ENCODE assay signal across 1 cellular context in genomic region chr11:108895579-108896480, GRCh38.
TF ChIP-seq lines count a peak whose summit lies in the region.

No MANE protein-coding gene starts in this region.

TF ChIP-seq in GM23338, 12 proteins besides CTCF, POLR2A, EP300 and RAD21 (continued from another document):
- no peak for TF ChIP-seq ZNF462 (CRISPR knock-in tag; IDR thresholded peaks at IDR 0.05)
- no peak for TF ChIP-seq ZNF331 (CRISPR knock-in tag; IDR thresholded peaks at IDR 0.05; ENCODE audit: low read depth)
- no peak for TF ChIP-seq NANOG (IDR thresholded peaks at IDR 0.05; ENCODE audit: borderline replicate concordance)
- TF ChIP-seq JUNB (IDR thresholded peaks at IDR 0.05; ENCODE audit: unreplicated experiment) = no peak
- TF ChIP-seq EZH2phosphoT487 (IDR thresholded peaks at IDR 0.05; ENCODE audit: unreplicated experiment) = no peak
- TF ChIP-seq EZH2 (IDR thresholded peaks at IDR 0.05; ENCODE audit: low read depth, unreplicated experiment) = no peak
- TF ChIP-seq STAT1 (IDR thresholded peaks at IDR 0.05; ENCODE audit: unreplicated experiment) = no peak
- TF ChIP-seq ZNF114 (CRISPR knock-in tag; IDR thresholded peaks at IDR 0.05) = no peak
- TF ChIP-seq, protein P1, sequence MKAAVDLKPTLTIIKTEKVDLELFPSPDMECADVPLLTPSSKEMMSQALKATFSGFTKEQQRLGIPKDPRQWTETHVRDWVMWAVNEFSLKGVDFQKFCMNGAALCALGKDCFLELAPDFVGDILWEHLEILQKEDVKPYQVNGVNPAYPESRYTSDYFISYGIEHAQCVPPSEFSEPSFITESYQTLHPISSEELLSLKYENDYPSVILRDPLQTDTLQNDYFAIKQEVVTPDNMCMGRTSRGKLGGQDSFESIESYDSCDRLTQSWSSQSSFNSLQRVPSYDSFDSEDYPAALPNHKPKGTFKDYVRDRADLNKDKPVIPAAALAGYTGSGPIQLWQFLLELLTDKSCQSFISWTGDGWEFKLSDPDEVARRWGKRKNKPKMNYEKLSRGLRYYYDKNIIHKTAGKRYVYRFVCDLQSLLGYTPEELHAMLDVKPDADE (IDR thresholded peaks at IDR 0.05) = no peak
TF ChIP-seq in GM23338: peak in this region for 0.
